ENCODE assay signal across 1 cellular context in genomic region chr1:91503332-91503900, GRCh38.
TF ChIP-seq lines count a peak whose summit lies in the region.

No MANE protein-coding gene starts in this region.

TF ChIP-seq in K562, 482 proteins besides CTCF, POLR2A, EP300 and RAD21:
- TF ChIP-seq GATAD2B (IDR thresholded peaks at IDR 0.05; ENCODE audit: borderline replicate concordance): 0 out of 2 replicates have a peak, but pooled peaks have one; percentile 10
- 0 out of 2 replicates have a peak, but pooled peaks have one; percentile 74 for TF ChIP-seq ZKSCAN1 (IDR thresholded peaks at IDR 0.05; ENCODE audit: low read depth, low read length)
- TF ChIP-seq ZNF263 (CRISPR knock-in tag; IDR thresholded peaks at IDR 0.05; ENCODE audit: borderline replicate concordance): no peak
